18 cellular contexts compared by ENCODE assay signal in genomic region chr1:88016947-88017346, GRCh38.
DNase-seq lines count a peak whose midpoint lies in the region; ATAC-seq and TF ChIP-seq lines count a peak whose summit lies in the region.
"Had no signal": no experiment of that assay in that cellular context is flagged by ENCODE, and none has a peak within 500 bp of the region (broad histone marks: within the 10 kb centered on the region; RNA-seq: fewer than 3 reads in every experiment).

No MANE protein-coding gene starts in this region.

- no peaks in the 10 kb centered on the region for H3K9me3 Mint-ChIP-seq in CD4-positive, alpha-beta T cell
- H3K9me3 Mint-ChIP-seq: CD8-positive, alpha-beta memory T cell had no signal

- H3K27ac Mint-ChIP-seq in CD4-positive, alpha-beta T cell, result no peak overlapping the region
- H3K27ac Mint-ChIP-seq: CD8-positive, alpha-beta memory T cell had no signal

- peaks cover 18 to 23% of the 10 kb centered on the region in 2 donors for H3K4me1 ChIP-seq in thyroid gland
- H3K4me1 ChIP-seq: A549, HAP-1 had no signal

- POLR2A ChIA-PET in CD4-positive, alpha-beta T cell (lab: Charles Lee), result no interaction called here

- H3K36me3 ChIP-seq in thyroid gland (no peaks in the 10 kb centered on the region), H7 (replicated peaks; ENCODE audit: control insufficient read depth, insufficient read depth, low read length) (no peaks in the 10 kb centered on the region)
- H3K36me3 ChIP-seq: BLaER1 treated with 17β-estradiol and CSF1 and Interleukin-3, amounts not matched to agents 10 nM and 100 nM; HAP-1 had no signal

- no peak for TF ChIP-seq POLR2A in thyroid gland (IDR thresholded peaks at IDR 0.05)

- intact Hi-C loops in thyroid gland (cut with DNase I), result no loop called here
- intact Hi-C loops in CD4-positive, alpha-beta T cell (cut with DNase I, micrococcal nuclease), result no loop called here

- H3K4me1 Mint-ChIP-seq in CD4-positive, alpha-beta T cell (ENCODE audit: low read depth), result no peaks in the 10 kb centered on the region
- H3K4me1 Mint-ChIP-seq: CD8-positive, alpha-beta memory T cell had no signal

- no peaks in the 10 kb centered on the region for H3K36me3 Mint-ChIP-seq in CD4-positive, alpha-beta T cell (ENCODE audit: low read depth)
- H3K36me3 Mint-ChIP-seq: CD8-positive, alpha-beta memory T cell had no signal

- H3K4me3 ChIP-seq in thyroid gland (replicated peaks in 1 of 3) (no peak overlapping the region), H7 (ENCODE audit: insufficient read depth, low read depth, low read length) (no peak overlapping the region)
- H3K4me3 ChIP-seq: A549; BLaER1 treated with 17β-estradiol and CSF1 and Interleukin-3, amounts not matched to agents 10 nM and 100 nM; HAP-1; SK-N-MC had no signal

- no peak for TF ChIP-seq CTCF in thyroid gland (IDR thresholded peaks at IDR 0.05)
- no peak for TF ChIP-seq CTCF in CD4-positive, alpha-beta T cell (IDR thresholded peaks at IDR 0.05)

- 40 to 47% methylated on average over 3 of the region's 3 CpGs for WGBS in thyroid gland, 2 donors

- no peak for ATAC-seq in CD4-positive, alpha-beta T cell (ENCODE audit: poor library complexity)
- ATAC-seq in HG02798 (IDR thresholded peaks at IDR 0.05; ENCODE audit: poor library complexity, unreplicated experiment), result no peak
- ATAC-seq: A549 had no signal

- no peaks in the 10 kb centered on the region for H3K27me3 ChIP-seq in thyroid gland
- no peaks in the 10 kb centered on the region for H3K27me3 ChIP-seq in H7 (ENCODE audit: control insufficient read depth, insufficient read depth, low read length)
- H3K27me3 ChIP-seq in CD4-positive, alpha-beta T cell (ENCODE audit: control insufficient read depth, insufficient read depth, low read length), result peaks cover 5% of the 10 kb centered on the region
- H3K27me3 ChIP-seq: BLaER1 treated with 17β-estradiol and CSF1 and Interleukin-3, amounts not matched to agents 10 nM and 100 nM had no signal

- H3K4me3 Mint-ChIP-seq in CD4-positive, alpha-beta T cell, result no peak overlapping the region
- H3K4me3 Mint-ChIP-seq: CD8-positive, alpha-beta memory T cell had no signal

- DNase-seq in DMS79 (lab: John Stamatoyannopoulos, UW) (peak; percentile 4), cerebellum (ENCODE audit: low spot score) (peak; percentile 27), kidney tubule cell (ENCODE audit: low spot score) (peak; percentile 51), thyroid gland (peak; percentile 72 to 74), H7 (no peak)
- DNase-seq in CD4-positive, alpha-beta T cell, result no peak
- DNase-seq: CD8-positive, alpha-beta memory T cell; NCI-H1105; NCI-H2081; NCI-H446 treated with DMSO at 0.1 percent for 48 hours; NCI-H69; NK-92 treated with Interleukin-12 subunit alpha and Interleukin-12 subunit beta, amount 100 ng/mL, for 24 hours; SHP77 had no signal

- peaks cover 4% of the 10 kb centered on the region for H3K27me3 Mint-ChIP-seq in CD4-positive, alpha-beta T cell

- no peaks in the 10 kb centered on the region for H3K9me3 ChIP-seq in thyroid gland
- H3K9me3 ChIP-seq in CD4-positive, alpha-beta T cell (ENCODE audit: control insufficient read depth, low read length), result no peaks in the 10 kb centered on the region
- H3K9me3 ChIP-seq: A549; BLaER1 treated with 17β-estradiol and CSF1 and Interleukin-3, amounts not matched to agents 10 nM and 100 nM; HAP-1 had no signal

- peak overlapping the region; percentile 38 to 53 (median 46) for H3K27ac ChIP-seq in thyroid gland
- H3K27ac ChIP-seq in CD4-positive, alpha-beta T cell (ENCODE audit: low read depth, low read length), result no peak overlapping the region
- H3K27ac ChIP-seq: A549; BLaER1 treated with 17β-estradiol and CSF1 and Interleukin-3, amounts not matched to agents 10 nM and 100 nM; SK-N-MC had no signal

- CTCF ChIA-PET in CD4-positive, alpha-beta T cell (lab: Charles Lee), result no interaction called here

Comparison
In these comparisons a context has a peak if more than half of its experiments do, and no peak if none do; other contexts are left out.
1. DNase-seq: peak in DMS79 (single experiment), cerebellum (single experiment), kidney tubule cell (single experiment) and thyroid gland (2 of 2); none in H7 (single experiment) and CD4-positive, alpha-beta T cell (0 of 10).